ENCODE assay signal across 8 cellular contexts in the genomic region with DNA sequence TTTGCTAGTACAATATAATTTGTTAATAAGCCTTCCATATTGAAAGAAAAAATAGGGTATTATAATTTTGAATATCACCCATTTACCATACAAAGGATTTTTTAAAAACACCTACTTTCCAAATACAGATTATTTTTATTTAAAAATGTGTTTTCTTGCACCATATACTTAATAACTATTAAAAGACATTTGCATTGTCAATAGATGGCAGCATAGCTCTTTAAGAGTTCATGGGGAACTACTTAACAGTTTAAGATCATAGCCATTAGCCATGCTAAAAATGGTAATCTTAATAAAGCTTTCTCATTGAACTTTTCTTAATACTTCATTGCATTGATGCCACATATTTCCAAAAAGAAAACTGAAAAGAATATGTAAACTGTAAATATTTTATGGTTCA.
DNase-seq lines count a peak whose midpoint lies in the region; ATAC-seq and TF ChIP-seq lines count a peak whose summit lies in the region.

No MANE protein-coding gene starts in this region.

- POLR2A ChIA-PET in CD4-positive, alpha-beta memory T cell (lab: Charles Lee; ENCODE audit: partially characterized antibody), result no interaction called here

- ATAC-seq in psoas muscle (no peak), natural killer cell (no peak)

- H2AFZ ChIP-seq in hepatocyte, result no peak overlapping the region

- no peaks in the 10 kb centered on the region for H3K4me1 Mint-ChIP-seq in CD4-positive, alpha-beta memory T cell
- H3K4me1 Mint-ChIP-seq in natural killer cell, result no peaks in the 10 kb centered on the region

- intact Hi-C loops in CD4-positive, alpha-beta memory T cell (cut with micrococcal nuclease), result no loop called here
- intact Hi-C loops in psoas muscle (cut with DNase I), result no loop called here
- intact Hi-C loops in natural killer cell (cut with micrococcal nuclease), result no loop called here

- H3K27me3 ChIP-seq in hepatocyte (no peaks in the 10 kb centered on the region), psoas muscle (ENCODE audit: insufficient read depth in 3 of 3, low read length in 2 of 3) (no peaks in the 10 kb centered on the region)
- no peaks in the 10 kb centered on the region for H3K27me3 ChIP-seq in CD4-positive, alpha-beta memory T cell (ENCODE audit: insufficient read depth, low read length)

- H3K36me3 ChIP-seq in hepatocyte (replicated peaks; ENCODE audit: insufficient read depth, low read depth) (no peaks in the 10 kb centered on the region), psoas muscle (ENCODE audit: insufficient read depth in 1 of 2, low read depth in 1 of 2) (no peaks in the 10 kb centered on the region)
- no peaks in the 10 kb centered on the region for H3K36me3 ChIP-seq in CD4-positive, alpha-beta memory T cell (ENCODE audit: insufficient read depth, low read length)

- H3K4me3 ChIP-seq in Jurkat, Clone E6-1 (ENCODE audit: low read length), result no peak overlapping the region
- no peak overlapping the region for H3K4me3 ChIP-seq in hepatocyte
- no peak overlapping the region for H3K4me3 ChIP-seq in CD4-positive, alpha-beta memory T cell (ENCODE audit: low read length in 2 of 2)
- H3K4me3 ChIP-seq in psoas muscle, result no peak overlapping the region

- H3K9me3 Mint-ChIP-seq in CD4-positive, alpha-beta memory T cell, result peaks cover 0 to 5% (median under 1%) of the 10 kb centered on the region in 8 donors
- peaks cover 4% of the 10 kb centered on the region in 2 donors for H3K9me3 Mint-ChIP-seq in natural killer cell

- TF ChIP-seq CTCF in C4-2B (conservative IDR thresholded peaks at IDR 0.05) (peak; percentile 63), hepatocyte (IDR thresholded peaks at IDR 0.05; ENCODE audit: poor library complexity) (peak; percentile 75), psoas muscle (IDR thresholded peaks at IDR 0.05) (no peak), natural killer cell (IDR thresholded peaks at IDR 0.05) (no peak)

- no peaks in the 10 kb centered on the region for H3K9me2 ChIP-seq in hepatocyte (replicated peaks; ENCODE audit: insufficient read depth)

- H3K27ac Mint-ChIP-seq in CD4-positive, alpha-beta memory T cell, result no peak overlapping the region
- no peak overlapping the region for H3K27ac Mint-ChIP-seq in natural killer cell

- CTCF ChIA-PET in CD4-positive, alpha-beta memory T cell (lab: Charles Lee; ENCODE audit: partially characterized antibody), result no interaction called here

- H3K9me3 ChIP-seq in hepatocyte (ENCODE audit: low read depth) (no peaks in the 10 kb centered on the region), psoas muscle (no peaks in the 10 kb centered on the region)
- no peaks in the 10 kb centered on the region for H3K9me3 ChIP-seq in CD4-positive, alpha-beta memory T cell (ENCODE audit: control insufficient read depth in 1 of 2, low read length in 2 of 2)

- H3K4me1 ChIP-seq in hepatocyte (ENCODE audit: insufficient read depth), result no peaks in the 10 kb centered on the region
- H3K4me1 ChIP-seq in CD4-positive, alpha-beta memory T cell (ENCODE audit: insufficient read depth, low read length), result no peaks in the 10 kb centered on the region
- no peaks in the 10 kb centered on the region for H3K4me1 ChIP-seq in psoas muscle

- peak; percentile 18 for DNase-seq in Jurkat, Clone E6-1 (ENCODE audit: low read depth, low spot score)
- DNase-seq in SK-N-DZ (ENCODE audit: low spot score) (peak; percentile 34), hepatocyte (ENCODE audit: low spot score) (peak; percentile 53), HuH-7 (ENCODE audit: low spot score) (no peak), psoas muscle (no peak), natural killer cell (no peak)
- DNase-seq in CD4-positive, alpha-beta memory T cell, result no peak

- H3K79me2 ChIP-seq in hepatocyte, result no peaks in the 10 kb centered on the region

- H3K27me3 Mint-ChIP-seq in CD4-positive, alpha-beta memory T cell, result no peaks in the 10 kb centered on the region
- no peaks in the 10 kb centered on the region for H3K27me3 Mint-ChIP-seq in natural killer cell (ENCODE audit: low read depth in 2 of 2)

- no peaks in the 10 kb centered on the region for H4K20me1 ChIP-seq in hepatocyte (ENCODE audit: insufficient read depth, poor library complexity, severe bottlenecking)

- no peak overlapping the region for H3K4me2 ChIP-seq in hepatocyte

- no peak overlapping the region for H3K27ac ChIP-seq in C4-2B
- H3K27ac ChIP-seq in hepatocyte, result no peak overlapping the region
- H3K27ac ChIP-seq in CD4-positive, alpha-beta memory T cell (ENCODE audit: low read depth, low read length), result no peak overlapping the region
- H3K27ac ChIP-seq in psoas muscle, result no peak overlapping the region

- H3K36me3 Mint-ChIP-seq in CD4-positive, alpha-beta memory T cell, result no peaks in the 10 kb centered on the region
- no peaks in the 10 kb centered on the region for H3K36me3 Mint-ChIP-seq in natural killer cell

- no peak overlapping the region for H3K4me3 Mint-ChIP-seq in CD4-positive, alpha-beta memory T cell
- no peak overlapping the region for H3K4me3 Mint-ChIP-seq in natural killer cell

Comparison
In these comparisons a context has a peak if more than half of its experiments do, and no peak if none do; other contexts are left out.
1. CTCF ChIP-seq: peak in C4-2B (single experiment) and hepatocyte (single experiment); none in psoas muscle (single experiment) and natural killer cell (single experiment).
2. DNase-seq: peak in Jurkat, Clone E6-1 (single experiment), SK-N-DZ (single experiment) and hepatocyte (single experiment); none in HuH-7 (single experiment), CD4-positive, alpha-beta memory T cell (0 of 5), psoas muscle (0 of 2) and natural killer cell (single experiment).